Comparison of ENCODE assay signal across 8 cellular contexts in genomic region chr4:1008840-1009646, GRCh38. TPM values are rescaled to one million over a fixed set of nuclear protein-coding genes. Genes with fewer than 3 reads are reported as not detected.
A peak's percentile ranks its signal among the peaks of the same experiment; 100 is the strongest.
DNase-seq lines count a peak whose midpoint lies in the region; ATAC-seq and TF ChIP-seq lines count a peak whose summit lies in the region.

No MANE protein-coding gene starts in this region.

- WGBS in gastroesophageal sphincter (ENCODE audit: low coverage in 1 of 2), 2 donors = 10% methylated on average over 7 of the region's 46 CpGs; no CpG with 5 or more reads in 1 of the 2 donors

- no peak for TF ChIP-seq POLR2A in gastroesophageal sphincter (IDR thresholded peaks at IDR 0.05)

- peak overlapping the region; percentile 53 for H3K9ac ChIP-seq in rectal smooth muscle tissue (ENCODE audit: low read length)

- ATAC-seq in HG03460 (IDR thresholded peaks at IDR 0.05; ENCODE audit: unreplicated experiment) (peak; percentile 5), gastroesophageal sphincter (no peak)

- H3K27ac ChIP-seq in DOHH2 (ENCODE audit: low read depth, low read length) (no peak overlapping the region), gastroesophageal sphincter (peak overlapping the region in 3 of 4 donors; percentile 47 to 76 (median 69)), rectal smooth muscle tissue (ENCODE audit: low read depth, low read length) (no peak overlapping the region)

- H3K79me2 ChIP-seq in DOHH2 (ENCODE audit: control insufficient read depth, low read length) = no peaks in the 10 kb centered on the region

- H3K4me3 ChIP-seq in DOHH2 (ENCODE audit: low read length) (peak overlapping the region; percentile 69), gastroesophageal sphincter (peak overlapping the region; percentile 43 to 75), rectal smooth muscle tissue (ENCODE audit: low read length) (peak overlapping the region; percentile 86)

- no peak for TF ChIP-seq CTCF in DOHH2 (IDR thresholded peaks at IDR 0.05; ENCODE audit: low read depth, low read length, poor library complexity, severe bottlenecking)
- TF ChIP-seq CTCF in gastroesophageal sphincter (IDR thresholded peaks at IDR 0.05) = no peak

- TF ChIP-seq EP300 in gastroesophageal sphincter (IDR thresholded peaks at IDR 0.05) = no peak

- peaks cover 9% of the 10 kb centered on the region for H3F3A ChIP-seq in DOHH2 (ENCODE audit: control insufficient read depth, insufficient read depth)

- H3K27me3 ChIP-seq in DOHH2 (ENCODE audit: control insufficient read depth, low read length) (peaks cover 49% of the 10 kb centered on the region), gastroesophageal sphincter (peaks cover 45% of the 10 kb centered on the region), rectal smooth muscle tissue (ENCODE audit: control insufficient read depth, insufficient read depth, low read length) (peaks cover 23% of the 10 kb centered on the region)

- no peaks in the 10 kb centered on the region for H3K36me3 ChIP-seq in DOHH2 (ENCODE audit: control insufficient read depth, low read length)
- H3K36me3 ChIP-seq in gastroesophageal sphincter = no peaks in the 10 kb centered on the region
- H3K36me3 ChIP-seq in rectal smooth muscle tissue (ENCODE audit: control insufficient read depth, insufficient read depth, low read length) = no peaks in the 10 kb centered on the region

- H4K20me1 ChIP-seq in DOHH2 (ENCODE audit: control insufficient read depth, insufficient read depth, low read depth, low read length) = 0 out of 2 replicates have a peak, but pooled peaks cover 5% of the 10 kb centered on the region

- no peaks in the 10 kb centered on the region for H3K9me2 ChIP-seq in DOHH2 (replicated peaks; ENCODE audit: control insufficient read depth, low read length)

- peak overlapping the region; percentile 90 for H3K4me2 ChIP-seq in DOHH2 (ENCODE audit: low read length)

- peaks cover 26% of the 10 kb centered on the region for H3K4me1 ChIP-seq in DOHH2 (ENCODE audit: control insufficient read depth, low read length)
- H3K4me1 ChIP-seq in gastroesophageal sphincter = peaks cover 0 to 44% (median 25%) of the 10 kb centered on the region in 3 donors
- peaks cover 6% of the 10 kb centered on the region for H3K4me1 ChIP-seq in rectal smooth muscle tissue (ENCODE audit: control insufficient read depth, insufficient read depth, low read length)

- no peaks in the 10 kb centered on the region for H3K9me3 ChIP-seq in DOHH2 (ENCODE audit: control insufficient read depth, insufficient read depth, low read length)
- H3K9me3 ChIP-seq in gastroesophageal sphincter = no peaks in the 10 kb centered on the region

- DNase-seq in activated CD8-positive, alpha-beta memory T cell treated with anti-CD3 and anti-CD28 coated beads, Interleukin-2, amount 50 U/mL, for 48 hours = peak; percentile 72
- DNase-seq in inferior parietal cortex (ENCODE audit: extremely low spot score) (no peak), Ammon's horn (ENCODE audit: low spot score) (no peak), NCI-H345 treated with DMSO at 0.1 percent for 48 hours (lab: John Stamatoyannopoulos, UW; ENCODE audit: unreplicated experiment) (no peak)

RNA-seq across cellular contexts. Expression of gene FGFRL1, which starts 2.4 kb away (rescaled TPM):
- total RNA-seq in gastroesophageal sphincter = 10 to 100 TPM; 21.9 to 36.8 (median 25.4) TPM

RNA-seq across cellular contexts. Expression of gene SLC26A1, which starts 15.8 kb away (rescaled TPM):
- not detected for total RNA-seq in gastroesophageal sphincter

RNA-seq across cellular contexts. Expression of gene IDUA, which starts 22.2 kb away (rescaled TPM):
- total RNA-seq in gastroesophageal sphincter = 10 to 100 TPM in 2 of 4 donors, 1 to 10 TPM in 2; 4.6 to 15.1 (median 12.2) TPM

RNA-seq across cellular contexts. Expression of gene DGKQ, which starts 35.7 kb away (rescaled TPM):
- total RNA-seq in gastroesophageal sphincter = 10 to 100 TPM in 2 of 4 donors, 1 to 10 TPM in 2; 7.5 to 13.5 (median 9.3) TPM

Comparison
In these comparisons a context has a peak if more than half of its experiments do, and no peak if none do; other contexts are left out.
1. H3K27ac ChIP-seq: peak in gastroesophageal sphincter (3 of 4); none in DOHH2 (single experiment) and rectal smooth muscle tissue (single experiment).
2. Peak in every context shown above with its lines, with median percentiles within 50 percentile points of each other: H3K4me3 ChIP-seq.